In the genomic region with DNA sequence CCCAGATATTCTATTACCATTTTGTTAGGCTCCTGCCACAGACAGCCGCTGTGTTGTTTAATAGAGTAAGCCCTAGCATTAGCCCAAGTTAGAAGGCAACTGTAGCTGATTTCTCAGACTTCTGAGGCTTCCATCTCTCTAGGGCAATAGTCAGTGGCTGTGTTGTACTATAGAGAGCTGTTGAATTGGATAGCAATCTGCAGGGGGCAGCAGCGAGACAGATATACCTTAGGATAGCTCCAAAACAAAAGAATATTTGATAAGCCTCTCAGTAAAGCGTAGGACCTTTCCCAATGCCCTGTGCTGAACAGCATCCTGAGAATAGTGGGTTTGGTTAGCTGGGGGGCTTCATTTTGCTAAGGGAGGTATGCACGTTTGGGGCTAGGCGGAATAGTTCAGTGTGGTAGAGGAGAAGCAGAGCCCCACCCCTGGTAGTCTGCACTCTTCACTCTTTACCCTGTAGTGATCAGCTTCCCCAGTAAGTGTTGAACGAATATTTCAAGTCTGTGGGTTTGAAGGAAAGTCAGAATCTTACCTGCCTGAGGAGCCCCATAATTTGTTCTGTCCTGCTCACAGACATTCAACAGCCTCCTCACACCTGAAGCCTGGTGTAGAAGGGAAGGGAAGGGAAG, we compare ENCODE assay signal across 1 cellular context.
TF ChIP-seq lines count a peak whose summit lies in the region.

No MANE protein-coding gene starts in this region.

TF ChIP-seq in K562, 482 proteins besides CTCF, POLR2A, EP300 and RAD21 (continued from another document):
- TF ChIP-seq, protein P1, sequence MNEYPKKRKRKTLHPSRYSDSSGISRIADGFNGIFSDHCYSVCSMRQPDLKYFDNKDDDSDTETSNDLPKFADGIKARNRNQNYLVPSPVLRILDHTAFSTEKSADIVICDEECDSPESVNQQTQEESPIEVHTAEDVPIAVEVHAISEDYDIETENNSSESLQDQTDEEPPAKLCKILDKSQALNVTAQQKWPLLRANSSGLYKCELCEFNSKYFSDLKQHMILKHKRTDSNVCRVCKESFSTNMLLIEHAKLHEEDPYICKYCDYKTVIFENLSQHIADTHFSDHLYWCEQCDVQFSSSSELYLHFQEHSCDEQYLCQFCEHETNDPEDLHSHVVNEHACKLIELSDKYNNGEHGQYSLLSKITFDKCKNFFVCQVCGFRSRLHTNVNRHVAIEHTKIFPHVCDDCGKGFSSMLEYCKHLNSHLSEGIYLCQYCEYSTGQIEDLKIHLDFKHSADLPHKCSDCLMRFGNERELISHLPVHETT (CRISPR knock-in tag; conservative IDR thresholded peaks at IDR 0.05 in 1 of 2, IDR thresholded peaks at IDR 0.05 in 1 of 2) = no peak
- TF ChIP-seq, protein P2, sequence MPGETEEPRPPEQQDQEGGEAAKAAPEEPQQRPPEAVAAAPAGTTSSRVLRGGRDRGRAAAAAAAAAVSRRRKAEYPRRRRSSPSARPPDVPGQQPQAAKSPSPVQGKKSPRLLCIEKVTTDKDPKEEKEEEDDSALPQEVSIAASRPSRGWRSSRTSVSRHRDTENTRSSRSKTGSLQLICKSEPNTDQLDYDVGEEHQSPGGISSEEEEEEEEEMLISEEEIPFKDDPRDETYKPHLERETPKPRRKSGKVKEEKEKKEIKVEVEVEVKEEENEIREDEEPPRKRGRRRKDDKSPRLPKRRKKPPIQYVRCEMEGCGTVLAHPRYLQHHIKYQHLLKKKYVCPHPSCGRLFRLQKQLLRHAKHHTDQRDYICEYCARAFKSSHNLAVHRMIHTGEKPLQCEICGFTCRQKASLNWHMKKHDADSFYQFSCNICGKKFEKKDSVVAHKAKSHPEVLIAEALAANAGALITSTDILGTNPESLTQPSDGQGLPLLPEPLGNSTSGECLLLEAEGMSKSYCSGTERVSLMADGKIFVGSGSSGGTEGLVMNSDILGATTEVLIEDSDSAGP (CRISPR knock-in tag; IDR thresholded peaks at IDR 0.05) = no peak
TF ChIP-seq in K562: peak in this region for 0.
